ENCODE assay signal across 1 cellular context in the genomic region with DNA sequence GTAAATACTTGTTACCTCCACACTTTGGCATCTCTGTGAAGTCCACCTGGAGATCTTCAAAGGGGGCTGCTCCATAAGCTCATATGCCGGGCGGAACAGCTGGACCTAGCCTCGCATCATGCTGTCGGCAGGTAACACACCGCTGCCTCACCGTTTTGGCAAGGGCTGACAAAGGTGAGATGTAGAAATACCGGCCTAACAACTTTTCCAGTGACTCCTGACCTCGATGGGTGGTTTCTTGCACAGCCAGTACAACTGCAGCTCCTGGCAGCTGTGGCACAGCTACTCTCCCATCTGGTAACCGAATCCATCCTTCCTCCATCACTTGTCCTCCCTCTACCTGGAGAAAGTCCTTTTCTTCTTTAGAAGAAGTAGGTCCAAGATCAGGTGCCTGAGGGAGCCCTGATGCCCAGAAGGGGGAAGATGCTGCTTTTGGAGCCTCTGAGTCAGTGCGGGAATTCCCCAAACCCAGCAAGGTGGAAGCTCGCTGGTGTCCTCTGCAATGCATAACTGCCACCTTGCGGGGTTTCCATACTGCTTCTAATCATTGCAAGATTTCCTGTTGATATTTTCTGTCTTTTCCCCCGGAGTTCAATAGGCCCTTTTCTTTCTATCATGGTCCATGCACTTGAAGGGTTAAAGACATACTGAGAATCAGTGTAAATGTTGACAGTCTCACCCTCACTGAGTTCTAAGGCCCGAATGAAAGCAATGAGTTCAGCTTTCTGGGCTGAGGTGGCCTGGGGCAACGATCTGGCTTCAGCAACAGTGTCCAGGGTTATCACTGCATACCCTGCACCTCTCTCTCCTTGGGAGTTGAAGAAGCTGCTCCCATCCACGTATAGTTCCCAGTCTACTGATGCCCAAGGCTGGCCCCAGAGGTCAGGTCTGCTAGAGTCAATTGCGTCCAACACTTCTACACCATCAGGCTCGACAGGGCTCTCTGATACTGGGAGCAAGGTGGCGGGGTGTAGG.
A peak's percentile ranks its signal among the peaks of the same experiment; 100 is the strongest.
TF ChIP-seq lines count a peak whose summit lies in the region.

No MANE protein-coding gene starts in this region.

TF ChIP-seq in HepG2, 621 proteins besides CTCF, POLR2A, EP300 and RAD21:
- TF ChIP-seq ZNF652 (CRISPR knock-in tag; IDR thresholded peaks at IDR 0.05; ENCODE audit: borderline replicate concordance, low read depth) = peak; percentile 79
TF ChIP-seq in HepG2: peak in this region for 1; not testable (repeated sequence) for 620.
